In the genomic region with DNA sequence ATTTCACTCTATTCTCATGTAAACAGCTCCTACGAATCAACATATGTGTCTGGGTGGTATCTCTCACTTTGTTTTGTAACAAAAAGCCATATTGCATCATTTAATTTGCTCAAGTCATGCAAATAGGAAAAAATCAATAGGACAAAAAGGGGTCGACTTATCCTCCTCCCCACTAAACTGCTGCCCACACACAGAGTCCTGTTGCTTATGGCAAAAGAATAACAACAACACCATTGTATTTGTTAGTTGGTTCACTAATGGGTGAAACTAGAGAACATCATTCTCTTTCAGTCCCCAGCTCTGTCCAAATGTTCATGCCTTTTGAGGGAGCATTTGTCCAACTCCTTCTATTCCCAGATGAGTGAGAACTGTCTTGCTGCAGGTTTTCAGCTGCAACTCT, we compare ENCODE assay signal across 17 cellular contexts. TPM values are rescaled to one million over a fixed set of nuclear protein-coding genes. Genes with fewer than 3 reads are reported as not detected.
DNase-seq lines count a peak whose midpoint lies in the region; ATAC-seq and TF ChIP-seq lines count a peak whose summit lies in the region.
"Had no signal": no experiment of that assay in that cellular context is flagged by ENCODE, and none has a peak within 500 bp of the region (broad histone marks: within the 10 kb centered on the region; RNA-seq: fewer than 3 reads in every experiment).

No MANE protein-coding gene starts in this region.

- POLR2A ChIA-PET in T-cell (lab: Charles Lee) = no interaction called here

- H3K4me1 ChIP-seq in lower lobe of right lung (peaks cover 13% of the 10 kb centered on the region), thymus (ENCODE audit: control insufficient read depth, insufficient read depth, low read length) (peaks cover 19% of the 10 kb centered on the region), MM.1S (ENCODE audit: low read length) (0 out of 2 replicates have a peak, but pooled peaks cover 4% of the 10 kb centered on the region)

- H3K27me3 ChIP-seq in brain microvascular endothelial cell (replicated peaks) (no peaks in the 10 kb centered on the region), lower lobe of right lung (ENCODE audit: low read depth) (peaks cover 44% of the 10 kb centered on the region), thymus (ENCODE audit: control insufficient read depth, insufficient read depth) (no peaks in the 10 kb centered on the region), MM.1S (replicated peaks; ENCODE audit: insufficient read depth, low read length) (no peaks in the 10 kb centered on the region)

- H3K4me3 ChIP-seq in brain microvascular endothelial cell (ENCODE audit: low read depth, low read length) (peak overlapping the region; percentile 84), lower lobe of right lung (peak overlapping the region; percentile 55), thymus (ENCODE audit: low read length) (peak overlapping the region; percentile 81), MM.1S (ENCODE audit: low read length) (no peak overlapping the region)

- H3F3A ChIP-seq in MM.1S (ENCODE audit: insufficient read depth, low read length) = no peaks in the 10 kb centered on the region

- DNase-seq in activated CD4-positive, alpha-beta T cell treated with anti-CD3 and anti-CD28 coated beads, Interleukin-2, amount 10 ng/mL, durations not matched to agents 24 days and 14 days = peak; percentile 35
- no peak for DNase-seq in activated CD4-positive, alpha-beta T cell treated with anti-CD3 and anti-CD28 coated beads for 48 hours
- DNase-seq in brain microvascular endothelial cell (no peak), lower lobe of right lung (no peak), MM.1S (no peak), T-cell (no peak)
- DNase-seq: activated effector memory CD4-positive, alpha-beta T cell treated with Interleukin-2 at 50 U/mL for 16 hours; DMS79; GM23248; NCI-H1436 treated with DMSO at 0.1 percent for 48 hours; SW 1271 had no signal

- H3K9me3 ChIP-seq in lower lobe of right lung = no peaks in the 10 kb centered on the region
- H3K9me3 ChIP-seq in thymus (ENCODE audit: control insufficient read depth) = no peaks in the 10 kb centered on the region
- H3K9me3 ChIP-seq in MM.1S (replicated peaks; ENCODE audit: insufficient read depth, low read length) = no peaks in the 10 kb centered on the region

- no peak overlapping the region for H2AFZ ChIP-seq in MM.1S (ENCODE audit: low read length)

- in situ Hi-C loops in brain microvascular endothelial cell (cut with HindIII; ENCODE audit: low pct_ligation_motif_present, low sequenced_read_pairs) = no loop called here

- H3K9me3 Mint-ChIP-seq in activated CD4-positive, alpha-beta T cell treated with anti-CD3 and anti-CD28 coated beads, Interleukin-2, amount 10 ng/mL, durations not matched to agents 24 days and 14 days = no peaks in the 10 kb centered on the region
- no peaks in the 10 kb centered on the region for H3K9me3 Mint-ChIP-seq in T-cell
- H3K9me3 Mint-ChIP-seq: central memory CD8-positive, alpha-beta T cell; IgD-negative memory B cell had no signal

- CTCF ChIA-PET in T-cell (lab: Charles Lee) = interaction anchor here in 1 of 2 donors (0.5 kb wide), 1 partner anchor 341 kb away, joined by 3 read pairs; no protein-coding TSS in a partner anchor

- H3K79me2 ChIP-seq in MM.1S (ENCODE audit: low read length) = no peaks in the 10 kb centered on the region

- no peak for ATAC-seq in lower lobe of right lung
- no peak for ATAC-seq in T-cell (replicated peaks in 1 of 4)
- no peak for ATAC-seq in HG03108 (IDR thresholded peaks at IDR 0.05; ENCODE audit: unreplicated experiment)
- ATAC-seq: esophagus mucosa had no signal

- WGBS in thymus = 12% methylated on average over 2 of the region's 2 CpGs

- H3K4me1 Mint-ChIP-seq in activated CD4-positive, alpha-beta T cell treated with anti-CD3 and anti-CD28 coated beads, Interleukin-2, amount 10 ng/mL, durations not matched to agents 24 days and 14 days = peaks cover 17% of the 10 kb centered on the region
- peaks cover 17 to 23% (median 21%) of the 10 kb centered on the region in 3 donors for H3K4me1 Mint-ChIP-seq in T-cell

- H3K9ac ChIP-seq in MM.1S (ENCODE audit: low read length) = no peak overlapping the region
- H3K9ac ChIP-seq: GM23248 had no signal

- no peaks in the 10 kb centered on the region for H3K9me2 ChIP-seq in MM.1S (replicated peaks; ENCODE audit: insufficient read depth, low read length)

- H3K4me2 ChIP-seq in MM.1S (ENCODE audit: low read depth, low read length) = no peak overlapping the region

- peak overlapping the region; percentile 88 for H3K4me3 Mint-ChIP-seq in activated CD4-positive, alpha-beta T cell treated with anti-CD3 and anti-CD28 coated beads, Interleukin-2, amount 10 ng/mL, durations not matched to agents 24 days and 14 days
- H3K4me3 Mint-ChIP-seq in T-cell = peak overlapping the region in 1 of 3 donors; percentile 83
- H3K4me3 Mint-ChIP-seq: central memory CD8-positive, alpha-beta T cell; IgD-negative memory B cell had no signal

- intact Hi-C loops in activated CD4-positive, alpha-beta T cell treated with anti-CD3 and anti-CD28 coated beads, Interleukin-2, amount 10 ng/mL, durations not matched to agents 24 days and 14 days (cut with micrococcal nuclease) = loop anchor here (10.0 kb wide), 1 partner anchor 407 kb away; no protein-coding TSS in a partner anchor
- intact Hi-C loops in lower lobe of right lung (cut with DNase I) = no loop called here

- no peaks in the 10 kb centered on the region for H4K20me1 ChIP-seq in MM.1S (ENCODE audit: insufficient read depth, low read length)

- peaks cover 57% of the 10 kb centered on the region for H3K27me3 Mint-ChIP-seq in activated CD4-positive, alpha-beta T cell treated with anti-CD3 and anti-CD28 coated beads, Interleukin-2, amount 10 ng/mL, durations not matched to agents 24 days and 14 days
- peaks cover 35 to 43% of the 10 kb centered on the region in 2 donors for H3K27me3 Mint-ChIP-seq in T-cell

- H3K36me3 ChIP-seq in brain microvascular endothelial cell (replicated peaks) (peaks cover 10% of the 10 kb centered on the region), lower lobe of right lung (no peaks in the 10 kb centered on the region), thymus (ENCODE audit: control insufficient read depth, insufficient read depth) (peaks cover 2% of the 10 kb centered on the region), MM.1S (replicated peaks; ENCODE audit: insufficient read depth, low read length) (no peaks in the 10 kb centered on the region)

- H3K27ac ChIP-seq in brain microvascular endothelial cell (peak overlapping the region; percentile 66), lower lobe of right lung (no peak overlapping the region), thymus (ENCODE audit: low read depth) (no peak overlapping the region), MM.1S (ENCODE audit: low read length) (no peak overlapping the region)
- H3K27ac ChIP-seq: GM23248 had no signal

- H3K27ac Mint-ChIP-seq in activated CD4-positive, alpha-beta T cell treated with anti-CD3 and anti-CD28 coated beads, Interleukin-2, amount 10 ng/mL, durations not matched to agents 24 days and 14 days = no peak overlapping the region
- no peak overlapping the region for H3K27ac Mint-ChIP-seq in T-cell
- H3K27ac Mint-ChIP-seq: IgD-negative memory B cell had no signal

- H3K36me3 Mint-ChIP-seq in activated CD4-positive, alpha-beta T cell treated with anti-CD3 and anti-CD28 coated beads, Interleukin-2, amount 10 ng/mL, durations not matched to agents 24 days and 14 days (ENCODE audit: low read depth) = no peaks in the 10 kb centered on the region
- no peaks in the 10 kb centered on the region for H3K36me3 Mint-ChIP-seq in T-cell
- H3K36me3 Mint-ChIP-seq: IgD-negative memory B cell had no signal

- TF ChIP-seq CTCF in brain microvascular endothelial cell (IDR thresholded peaks at IDR 0.05; ENCODE audit: low read depth, low read length, missing control alignments) (no peak), lower lobe of right lung (IDR thresholded peaks at IDR 0.05) (no peak), MM.1S (IDR thresholded peaks at IDR 0.05; ENCODE audit: low read length) (no peak)

RNA-seq across cellular contexts. Expression of a gene that starts 2.1 kb away (rescaled TPM):
- not detected in 2 replicates for total RNA-seq in activated CD4-positive, alpha-beta T cell treated with anti-CD3 and anti-CD28 coated beads, Interleukin-2, amount 10 ng/mL, durations not matched to agents 24 days and 14 days
- total RNA-seq in lower lobe of right lung (172 TPM), T-cell (under 1 TPM in 2 of 5 donors, not detected in 3; 0.03 to 0.85 TPM)
- polyA plus RNA-seq in thymus = 2.9 TPM
- total RNA-seq: esophagus mucosa had no signal
- polyA plus RNA-seq: IgD-negative memory B cell, neural cell had no signal

Comparison
In these comparisons a context has a peak if more than half of its experiments do, and no peak if none do; other contexts are left out.
1. RNA of a gene that starts 2.1 kb away (total RNA-seq): 172 TPM in lower lobe of right lung (single experiment); 0.03 to 0.85 TPM in T-cell and not detected in activated CD4-positive, alpha-beta T cell treated with anti-CD3 and anti-CD28 coated beads, Interleukin-2, amount 10 ng/mL, durations not matched to agents 24 days and 14 days; every median in the first group is over 10 times any median in the second.